In genomic region chr13:59906413-59907027, GRCh38 we compare ENCODE assay signal across 8 cellular contexts.
DNase-seq lines count a peak whose midpoint lies in the region; ATAC-seq, FAIRE-seq and TF ChIP-seq lines count a peak whose summit lies in the region.

No MANE protein-coding gene starts in this region.

- TF ChIP-seq POLR2A in HepG2 (IDR thresholded peaks at IDR 0.05; ENCODE audit: insufficient read depth in 1 of 2, low read depth in 2 of 2, low read length in 2 of 2) = no peak

- no peak overlapping the region for H3K4me2 ChIP-seq in HepG2 (ENCODE audit: low read depth, low read length)

- H3K4me3 ChIP-seq in HepG2 (replicated peaks in 1 of 3; ENCODE audit: insufficient read depth in 1 of 3, low read depth in 2 of 3, low read length in 3 of 3) = no peak overlapping the region

- DNase-seq in G401 (ENCODE audit: low spot score) = peak; percentile 38
- peak; percentile 54 for DNase-seq in LHCN-M2 (ENCODE audit: low read depth)
- peak; percentile 21 for DNase-seq in amniotic stem cell (lab: John Stamatoyannopoulos, UW)
- peak; percentile 1 for DNase-seq in HepG2 (ENCODE audit: low spot score)
- no peak for DNase-seq in activated gamma-delta T cell treated with Interleukin-2 at 50 U/mL for 16 hours
- no peak for DNase-seq in central memory CD4-positive, alpha-beta T cell
- DNase-seq in NCI-H774 (lab: John Stamatoyannopoulos, UW) = no peak

- H3K27ac ChIP-seq in HepG2 (ENCODE audit: extremely low read length, insufficient read depth, low read length) = no peak overlapping the region

- peak; percentile 60 for TF ChIP-seq CTCF in HepG2 (CRISPR knock-in tag; IDR thresholded peaks at IDR 0.05)

- no peak overlapping the region for H2AFZ ChIP-seq in HepG2 (ENCODE audit: low read length)

- no peaks in the 10 kb centered on the region for H4K20me1 ChIP-seq in HepG2 (ENCODE audit: insufficient read depth, low read length)

- 0 out of 2 replicates have a peak, but pooled peaks have one; percentile 18 for TF ChIP-seq RAD21 in HepG2 (CRISPR knock-in tag; IDR thresholded peaks at IDR 0.05)

- POLR2A ChIA-PET in HepG2 (lab: Yijun Ruan, JAX) = no interaction called here

- WGBS in HepG2 (ENCODE audit: low lambda C conversion rate) = 53% methylated on average over 6 of the region's 6 CpGs

- TF ChIP-seq EP300 in HepG2 (IDR thresholded peaks at IDR 0.05; ENCODE audit: low read depth in 2 of 2, low read length in 2 of 2) (no peak), HepG2 (CRISPR knock-in tag; IDR thresholded peaks at IDR 0.05; ENCODE audit: borderline replicate concordance) (no peak)

- FAIRE-seq in HepG2 (lab: Jason Lieb, UNC) = peak; percentile 69

- in situ Hi-C loops in G401 (cut with HindIII; ENCODE audit: low sequenced_read_pairs) = no loop called here
- in situ Hi-C loops in HepG2 (cut with HindIII; ENCODE audit: extremely low pct_ligation_motif_present, low pct_unique_long_range_greater_than_20kb) = loop anchor here (10.0 kb wide), 1 partner anchor 222 kb away; no protein-coding TSS in a partner anchor

- H3K79me2 ChIP-seq in HepG2 (ENCODE audit: insufficient read depth, low read length) = no peaks in the 10 kb centered on the region

- BruUV-seq in HepG2 (replicated peaks; lab: Mats Ljungman, UMichigan) = no TSS peak

- H3K9ac ChIP-seq in HepG2 (ENCODE audit: insufficient read depth, low read depth, low read length) = no peak overlapping the region

- ATAC-seq in HepG2 = peak; percentile 47; the same call in 2 of the 3 replicates
- ATAC-seq in GM21825 (IDR thresholded peaks at IDR 0.05; ENCODE audit: unreplicated experiment) = no peak

- H3K36me3 ChIP-seq in HepG2 (replicated peaks in 1 of 2; ENCODE audit: control insufficient read depth in 1 of 2, insufficient read depth in 2 of 2, low read length in 2 of 2) = no peaks in the 10 kb centered on the region

- CTCF ChIA-PET in HepG2 (lab: Yijun Ruan, JAX; ENCODE audit: low intra/inter-chr PET ratio, low total read pairs) = interaction anchor here (2.5 kb wide), 1 partner anchor 226 kb away, joined by 12 read pairs; no protein-coding TSS in a partner anchor

- intact Hi-C loops in HepG2 (cut with micrococcal nuclease; ENCODE audit: unreplicated experiment) = loop anchor here (1.0 to 10.0 kb wide), 3 partner anchors 226 to 515 kb away; no protein-coding TSS in a partner anchor

- no peaks in the 10 kb centered on the region for H3K9me3 ChIP-seq in HepG2 (ENCODE audit: low read length)

- no peaks in the 10 kb centered on the region for H3K27me3 ChIP-seq in HepG2 (ENCODE audit: control insufficient read depth in 1 of 2, insufficient read depth in 2 of 2, low read length in 2 of 2)

- H3K4me1 ChIP-seq in HepG2 (ENCODE audit: insufficient read depth, low read length) = no peaks in the 10 kb centered on the region

TF ChIP-seq in HepG2, 621 proteins besides CTCF, POLR2A, EP300 and RAD21:
- TF ChIP-seq STAG1 (CRISPR knock-in tag; IDR thresholded peaks at IDR 0.05) = peak; percentile 65
- peak; percentile 26; the same call in 1 of the 2 replicates for TF ChIP-seq SMC3 (IDR thresholded peaks at IDR 0.05; ENCODE audit: low read length)
- no peak for TF ChIP-seq ZNF446 (CRISPR knock-in tag; IDR thresholded peaks at IDR 0.05)
TF ChIP-seq in HepG2: peak in this region for 2.

Comparison
In these comparisons a context has a peak if more than half of its experiments do, and no peak if none do; other contexts are left out.
1. DNase-seq: peak in G401 (single experiment), LHCN-M2 (single experiment), amniotic stem cell (single experiment) and HepG2 (single experiment); none in activated gamma-delta T cell treated with Interleukin-2 at 50 U/mL for 16 hours (single experiment), central memory CD4-positive, alpha-beta T cell (single experiment) and NCI-H774 (single experiment).